8 cellular contexts compared by ENCODE assay signal in the genomic region with DNA sequence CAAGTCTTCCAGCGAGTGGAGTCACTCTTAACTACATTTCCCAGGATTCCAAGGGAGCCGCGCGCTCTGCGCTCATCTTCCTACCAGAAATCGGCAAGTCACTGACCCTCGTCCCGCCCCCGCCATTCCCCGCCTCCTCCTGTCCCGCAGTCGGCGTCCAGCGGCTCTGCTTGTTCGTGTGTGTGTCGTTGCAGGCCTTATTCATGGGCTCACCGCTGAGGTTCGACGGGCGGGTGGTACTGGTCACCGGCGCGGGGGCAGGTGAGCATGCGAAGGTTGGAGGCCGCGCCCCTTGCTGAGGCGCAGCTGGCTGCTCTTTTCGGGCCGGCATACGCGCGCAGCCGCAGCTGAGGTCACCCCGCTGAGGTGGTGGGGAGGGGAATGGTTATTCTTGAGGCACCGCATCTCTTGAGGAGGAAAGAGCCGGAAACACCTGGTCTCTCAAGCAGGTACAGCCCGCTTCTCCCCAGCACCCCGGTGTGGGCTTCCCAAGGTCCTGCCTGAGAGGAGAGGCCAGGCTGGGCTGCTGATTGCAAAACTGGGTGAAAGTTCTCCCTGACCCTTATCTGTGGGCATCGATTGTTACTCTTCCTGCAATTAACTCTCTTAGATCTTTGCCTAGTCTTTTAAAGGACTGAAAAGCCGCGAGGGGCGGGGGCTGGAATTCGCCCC. TPM values are rescaled to one million over a fixed set of nuclear protein-coding genes. Genes with fewer than 3 reads are reported as not detected.
A peak's percentile ranks its signal among the peaks of the same experiment; 100 is the strongest.
DNase-seq lines count a peak whose midpoint lies in the region; ATAC-seq and TF ChIP-seq lines count a peak whose summit lies in the region.

A gene with protein sequence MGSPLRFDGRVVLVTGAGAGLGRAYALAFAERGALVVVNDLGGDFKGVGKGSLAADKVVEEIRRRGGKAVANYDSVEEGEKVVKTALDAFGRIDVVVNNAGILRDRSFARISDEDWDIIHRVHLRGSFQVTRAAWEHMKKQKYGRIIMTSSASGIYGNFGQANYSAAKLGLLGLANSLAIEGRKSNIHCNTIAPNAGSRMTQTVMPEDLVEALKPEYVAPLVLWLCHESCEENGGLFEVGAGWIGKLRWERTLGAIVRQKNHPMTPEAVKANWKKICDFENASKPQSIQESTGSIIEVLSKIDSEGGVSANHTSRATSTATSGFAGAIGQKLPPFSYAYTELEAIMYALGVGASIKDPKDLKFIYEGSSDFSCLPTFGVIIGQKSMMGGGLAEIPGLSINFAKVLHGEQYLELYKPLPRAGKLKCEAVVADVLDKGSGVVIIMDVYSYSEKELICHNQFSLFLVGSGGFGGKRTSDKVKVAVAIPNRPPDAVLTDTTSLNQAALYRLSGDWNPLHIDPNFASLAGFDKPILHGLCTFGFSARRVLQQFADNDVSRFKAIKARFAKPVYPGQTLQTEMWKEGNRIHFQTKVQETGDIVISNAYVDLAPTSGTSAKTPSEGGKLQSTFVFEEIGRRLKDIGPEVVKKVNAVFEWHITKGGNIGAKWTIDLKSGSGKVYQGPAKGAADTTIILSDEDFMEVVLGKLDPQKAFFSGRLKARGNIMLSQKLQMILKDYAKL (plus strand): TSS at position 125 of the 672 bp plus-strand sequence. CDS start 79 bp downstream, at position 204.

- H3K9ac ChIP-seq in muscle layer of colon (ENCODE audit: low read length): peak within 1 kb of the TSS; percentile 81

- H3K9me3 Mint-ChIP-seq in activated T-cell treated with anti-CD3 and anti-CD28 coated beads, Interleukin-2, amount 50 U/mL, for 24 hours: no peaks in the 10 kb centered on the region

- TF ChIP-seq EP300 in Ishikawa (IDR thresholded peaks at IDR 0.05; ENCODE audit: borderline replicate concordance): peak; percentile 45; the same call in 1 of the 2 replicates

- H3K4me3 ChIP-seq in muscle layer of colon (ENCODE audit: low read depth in 1 of 2, low read length in 2 of 2): peak within 1 kb of the TSS; percentile 76 to 87

- H3K4me3 Mint-ChIP-seq in activated T-cell treated with anti-CD3 and anti-CD28 coated beads, Interleukin-2, amount 50 U/mL, for 24 hours: peak within 1 kb of the TSS; percentile 91

- peak within 1 kb of the TSS; percentile 95 for H3K27ac Mint-ChIP-seq in activated T-cell treated with anti-CD3 and anti-CD28 coated beads, Interleukin-2, amount 50 U/mL, for 24 hours

- DNase-seq in DMS153 (lab: John Stamatoyannopoulos, UW): peak; percentile 26
- peak; percentile 88 for DNase-seq in activated T-cell treated with anti-CD3 and anti-CD28 coated beads, Interleukin-2, amount 50 U/mL, for 24 hours
- DNase-seq in stimulated activated CD8-positive, alpha-beta memory T cell treated with anti-CD3 and anti-CD28 coated beads, Interleukin-7, amount 100 ng/mL, for 24 hours (ENCODE audit: low read depth): peak; percentile 66

- peak within 1 kb of the TSS; percentile 81 for H3K27ac ChIP-seq in muscle layer of colon (ENCODE audit: low read depth, low read length)

- TF ChIP-seq RAD21 in Ishikawa (IDR thresholded peaks at IDR 0.05; ENCODE audit: low read depth): no peak

- H3K27me3 Mint-ChIP-seq in activated T-cell treated with anti-CD3 and anti-CD28 coated beads, Interleukin-2, amount 50 U/mL, for 24 hours: no peaks in the 10 kb centered on the region

- H3K36me3 Mint-ChIP-seq in activated T-cell treated with anti-CD3 and anti-CD28 coated beads, Interleukin-2, amount 50 U/mL, for 24 hours (ENCODE audit: low read depth): peaks cover 20% of the 10 kb centered on the region

- peaks cover 18% of the 10 kb centered on the region for H3K4me1 Mint-ChIP-seq in activated T-cell treated with anti-CD3 and anti-CD28 coated beads, Interleukin-2, amount 50 U/mL, for 24 hours (ENCODE audit: low read depth)

- H3K4me1 ChIP-seq in muscle layer of colon (ENCODE audit: insufficient read depth, low read length): peaks cover 4% of the 10 kb centered on the region

- no peaks in the 10 kb centered on the region for H3K36me3 ChIP-seq in muscle layer of colon (ENCODE audit: insufficient read depth, low read length)

- no peaks in the 10 kb centered on the region for H3K27me3 ChIP-seq in muscle layer of colon (ENCODE audit: control insufficient read depth in 1 of 2, insufficient read depth in 2 of 2, low read length in 2 of 2)

- H3K9me3 ChIP-seq in muscle layer of colon (ENCODE audit: low read length): no peaks in the 10 kb centered on the region

- ATAC-seq in GM21576 (IDR thresholded peaks at IDR 0.05; ENCODE audit: unreplicated experiment): peak; percentile 94
- peak; percentile 94 for ATAC-seq in esophagus mucosa

TF ChIP-seq in Ishikawa, 13 proteins besides CTCF, POLR2A, EP300 and RAD21 (continues in another document):
- TF ChIP-seq YY1 (IDR thresholded peaks at IDR 0.05; ENCODE audit: low read depth) (peak; percentile 76), TAF1 (IDR thresholded peaks at IDR 0.05; ENCODE audit: low read depth) (0 out of 2 replicates have a peak, but pooled peaks have one; percentile 41), FOXM1 (IDR thresholded peaks at IDR 0.05; ENCODE audit: borderline replicate concordance, low read depth) (no peak), ZBTB7A (IDR thresholded peaks at IDR 0.05; ENCODE audit: low read depth) (no peak), CREB1 (IDR thresholded peaks at IDR 0.05; ENCODE audit: low read depth) (peak; percentile 55; the same call in 1 of the 2 replicates), EGR1 (IDR thresholded peaks at IDR 0.05) (peak; percentile 92), TEAD4 (IDR thresholded peaks at IDR 0.05) (0 out of 2 replicates have a peak, but pooled peaks have one; percentile 35)
- TF ChIP-seq, protein P1, sequence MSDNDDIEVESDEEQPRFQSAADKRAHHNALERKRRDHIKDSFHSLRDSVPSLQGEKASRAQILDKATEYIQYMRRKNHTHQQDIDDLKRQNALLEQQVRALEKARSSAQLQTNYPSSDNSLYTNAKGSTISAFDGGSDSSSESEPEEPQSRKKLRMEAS (IDR thresholded peaks at IDR 0.05): peak; percentile 81
- TF ChIP-seq, protein P2, sequence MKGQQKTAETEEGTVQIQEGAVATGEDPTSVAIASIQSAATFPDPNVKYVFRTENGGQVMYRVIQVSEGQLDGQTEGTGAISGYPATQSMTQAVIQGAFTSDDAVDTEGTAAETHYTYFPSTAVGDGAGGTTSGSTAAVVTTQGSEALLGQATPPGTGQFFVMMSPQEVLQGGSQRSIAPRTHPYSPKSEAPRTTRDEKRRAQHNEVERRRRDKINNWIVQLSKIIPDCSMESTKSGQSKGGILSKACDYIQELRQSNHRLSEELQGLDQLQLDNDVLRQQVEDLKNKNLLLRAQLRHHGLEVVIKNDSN (IDR thresholded peaks at IDR 0.05): no peak; the same call in 1 of the 2 replicates

TF ChIP-seq in PFSK-1, 5 proteins besides CTCF, POLR2A, EP300 and RAD21:
- TF ChIP-seq POLR2AphosphoS5 (IDR thresholded peaks at IDR 0.05; ENCODE audit: low read depth, low read length): peak; percentile 90
- TF ChIP-seq TAF1 (IDR thresholded peaks at IDR 0.05; ENCODE audit: borderline replicate concordance, insufficient read depth, low read length): peak; percentile 51; the same call in 1 of the 2 replicates
- no peak for TF ChIP-seq SIN3A (IDR thresholded peaks at IDR 0.05; ENCODE audit: borderline replicate concordance, insufficient read depth, low read length)

RNA-seq across cellular contexts. Expression of the gene that starts here (rescaled TPM):
- polyA plus RNA-seq in PFSK-1 (2012; ENCODE audit: insufficient read length, low read depth): 112 TPM
- 164 TPM for total RNA-seq in esophagus mucosa

Comparison
In these comparisons a context has a peak if more than half of its experiments do, and no peak if none do; other contexts are left out.
1. Peak in every context shown above with its lines: DNase-seq, ATAC-seq, H3K4me3 ChIP-seq and H3K27ac ChIP-seq.
2. DNase-seq: peak in every context shown above with its lines; median percentile 88 in activated T-cell treated with anti-CD3 and anti-CD28 coated beads, Interleukin-2, amount 50 U/mL, for 24 hours; 66 in stimulated activated CD8-positive, alpha-beta memory T cell treated with anti-CD3 and anti-CD28 coated beads, Interleukin-7, amount 100 ng/mL, for 24 hours; 26 in DMS153.